Comparison of ENCODE assay signal across 22 cellular contexts in genomic region chr4:4533461-4534169, GRCh38. TPM values are rescaled to one million over a fixed set of nuclear protein-coding genes. Genes with fewer than 3 reads are reported as not detected.
DNase-seq lines count a peak whose midpoint lies in the region; ATAC-seq, FAIRE-seq and TF ChIP-seq lines count a peak whose summit lies in the region.
"Had no signal": no experiment of that assay in that cellular context is flagged by ENCODE, and none has a peak within 500 bp of the region (broad histone marks: within the 10 kb centered on the region; RNA-seq: fewer than 3 reads in every experiment).

No MANE protein-coding gene starts in this region.

- H3K27ac ChIP-seq in HepG2 (ENCODE audit: extremely low read length, insufficient read depth, low read length) (no peak overlapping the region), right lobe of liver (no peak overlapping the region)
- H3K27ac ChIP-seq: SK-N-MC had no signal

- peak overlapping the region; percentile 60 for H3K4me2 ChIP-seq in HepG2 (ENCODE audit: low read depth, low read length)

- peaks cover 21% of the 10 kb centered on the region for H3K4me1 Mint-ChIP-seq in stimulated activated effector memory CD8-positive, alpha-beta T cell treated with anti-CD3 and anti-CD28 coated beads, Interleukin-12 subunit alpha, Interleukin-12 subunit beta, amount 100 ng/mL, for 72 hours

- H3K27ac Mint-ChIP-seq in stimulated activated effector memory CD8-positive, alpha-beta T cell treated with anti-CD3 and anti-CD28 coated beads, Interleukin-12 subunit alpha, Interleukin-12 subunit beta, amount 100 ng/mL, for 72 hours: no peak overlapping the region
- H3K27ac Mint-ChIP-seq: CD8-positive, alpha-beta T cell; T-cell had no signal

- ATAC-seq in HepG2: no peak
- no peak for ATAC-seq in right lobe of liver
- no peak for ATAC-seq in stimulated activated effector memory CD8-positive, alpha-beta T cell treated with anti-CD3 and anti-CD28 coated beads, Interleukin-12 subunit alpha, Interleukin-12 subunit beta, amount 100 ng/mL, for 72 hours
- ATAC-seq: CD8-positive, alpha-beta T cell; Panc1; T-cell had no signal

- peaks cover 0 to 1% of the 10 kb centered on the region in 2 experiments; a peak in 1 of 5 replicates for H3K36me3 ChIP-seq in HepG2 (replicated peaks in 1 of 2; ENCODE audit: control insufficient read depth in 1 of 2, insufficient read depth in 2 of 2, low read length in 2 of 2)
- no peaks in the 10 kb centered on the region for H3K36me3 ChIP-seq in right lobe of liver

- intact Hi-C loops in HepG2 (cut with micrococcal nuclease; ENCODE audit: unreplicated experiment) (no loop called here), right lobe of liver (cut with DNase I) (no loop called here)

- no peaks in the 10 kb centered on the region for H3K9me3 ChIP-seq in HepG2 (ENCODE audit: low read length)
- no peaks in the 10 kb centered on the region for H3K9me3 ChIP-seq in right lobe of liver

- no peak overlapping the region for H2AFZ ChIP-seq in HepG2 (ENCODE audit: low read length)

- no peak for TF ChIP-seq RAD21 in HepG2 (CRISPR knock-in tag; IDR thresholded peaks at IDR 0.05)

- no peak for FAIRE-seq in HepG2 (lab: Jason Lieb, UNC)
- peak; percentile 87 for FAIRE-seq in RCC 7860 (lab: Jason Lieb, UNC)
- FAIRE-seq: D721Med, H54 had no signal

- no peak overlapping the region for H3K4me3 ChIP-seq in HepG2 (replicated peaks in 1 of 3; ENCODE audit: insufficient read depth in 1 of 3, low read depth in 2 of 3, low read length in 3 of 3)
- H3K4me3 ChIP-seq in right lobe of liver: no peak overlapping the region
- H3K4me3 ChIP-seq: K562, SK-N-MC had no signal

- no peak overlapping the region for H3K9ac ChIP-seq in HepG2 (ENCODE audit: insufficient read depth, low read depth, low read length)

- no peaks in the 10 kb centered on the region; the same call in 1 of the 2 replicates for H4K20me1 ChIP-seq in HepG2 (ENCODE audit: insufficient read depth, low read length)

- in situ Hi-C loops in HepG2 (cut with HindIII; ENCODE audit: extremely low pct_ligation_motif_present, low pct_unique_long_range_greater_than_20kb): no loop called here

- WGBS in HepG2 (ENCODE audit: low lambda C conversion rate): 95% methylated on average over 8 of the region's 8 CpGs
- WGBS in right lobe of liver (ENCODE audit: insufficient coverage, low coverage, low lambda C conversion rate, missing lambda C conversion rate): 90% methylated on average over 7 of the region's 8 CpGs

- DNase-seq in HepG2 (ENCODE audit: low spot score): no peak
- no peak for DNase-seq in right lobe of liver
- DNase-seq in RCC 7860 (ENCODE audit: low spot score): peak; percentile 68
- DNase-seq in glomerular visceral epithelial cell (ENCODE audit: extremely low spot score): peak; percentile 80
- DNase-seq in NCI-H2227 treated with DMSO at 0.1 percent for 48 hours (lab: John Stamatoyannopoulos, UW): no peak
- no peak for DNase-seq in stimulated activated effector memory CD8-positive, alpha-beta T cell treated with anti-CD3 and anti-CD28 coated beads, Interleukin-12 subunit alpha, Interleukin-12 subunit beta, amount 100 ng/mL, for 72 hours (ENCODE audit: low spot score in 2 of 2)
- DNase-seq in ureter (ENCODE audit: low spot score): no peak
- DNase-seq in HuH-7 (ENCODE audit: low spot score): no peak
- DNase-seq: 8988T; CD8-positive, alpha-beta T cell; DMS79; NCI-H1048; NCI-H146; NCI-H2081 treated with DMSO at 0.1 percent for 48 hours; NCI-H510A treated with DMSO at 0.1 percent for 48 hours; Right ventricle myocardium superior; T-cell had no signal

- CTCF ChIA-PET in HepG2 (lab: Yijun Ruan, JAX; ENCODE audit: low intra/inter-chr PET ratio, low total read pairs): interaction anchor here (1.0 kb wide), 1 partner anchor 14 kb away, joined by 3 read pairs; no protein-coding TSS in a partner anchor

- no peak overlapping the region for H3K4me3 Mint-ChIP-seq in stimulated activated effector memory CD8-positive, alpha-beta T cell treated with anti-CD3 and anti-CD28 coated beads, Interleukin-12 subunit alpha, Interleukin-12 subunit beta, amount 100 ng/mL, for 72 hours
- H3K4me3 Mint-ChIP-seq: CD8-positive, alpha-beta T cell; T-cell had no signal

- TF ChIP-seq EP300 in HepG2 (IDR thresholded peaks at IDR 0.05; ENCODE audit: low read depth in 2 of 2, low read length in 2 of 2): no peak
- no peak for TF ChIP-seq EP300 in HepG2 (CRISPR knock-in tag; IDR thresholded peaks at IDR 0.05; ENCODE audit: borderline replicate concordance)

- TF ChIP-seq POLR2A in HepG2 (IDR thresholded peaks at IDR 0.05; ENCODE audit: insufficient read depth in 1 of 2, low read depth in 2 of 2, low read length in 2 of 2) (no peak), right lobe of liver (IDR thresholded peaks at IDR 0.05) (no peak)

- peaks cover 71% of the 10 kb centered on the region for H3K79me2 ChIP-seq in HepG2 (ENCODE audit: insufficient read depth, low read length)

- H3K27me3 ChIP-seq in HepG2 (ENCODE audit: control insufficient read depth in 1 of 2, insufficient read depth in 2 of 2, low read length in 2 of 2): no peaks in the 10 kb centered on the region
- H3K27me3 ChIP-seq in right lobe of liver: no peaks in the 10 kb centered on the region

- H3K4me1 ChIP-seq in HepG2 (ENCODE audit: insufficient read depth, low read length) (peaks cover 46% of the 10 kb centered on the region), right lobe of liver (peaks cover 0 to 10% (median 3%) of the 10 kb centered on the region in 4 donors)

- no TSS peak for BruUV-seq in HepG2 (replicated peaks; lab: Mats Ljungman, UMichigan)

- no peaks in the 10 kb centered on the region for H3K9me3 Mint-ChIP-seq in stimulated activated effector memory CD8-positive, alpha-beta T cell treated with anti-CD3 and anti-CD28 coated beads, Interleukin-12 subunit alpha, Interleukin-12 subunit beta, amount 100 ng/mL, for 72 hours
- H3K9me3 Mint-ChIP-seq: CD8-positive, alpha-beta T cell; T-cell had no signal

- POLR2A ChIA-PET in HepG2 (lab: Yijun Ruan, JAX): no interaction called here

- TF ChIP-seq CTCF in HepG2 (CRISPR knock-in tag; IDR thresholded peaks at IDR 0.05): no peak
- no peak for TF ChIP-seq CTCF in right lobe of liver (IDR thresholded peaks at IDR 0.05)

- no peaks in the 10 kb centered on the region for H3K36me3 Mint-ChIP-seq in stimulated activated effector memory CD8-positive, alpha-beta T cell treated with anti-CD3 and anti-CD28 coated beads, Interleukin-12 subunit alpha, Interleukin-12 subunit beta, amount 100 ng/mL, for 72 hours

TF ChIP-seq in HepG2, 621 proteins besides CTCF, POLR2A, EP300 and RAD21 (continues in another document):
- TF ChIP-seq ZNF614 (CRISPR knock-in tag; IDR thresholded peaks at IDR 0.05; ENCODE audit: borderline replicate concordance) (no peak), ZNF550 (CRISPR knock-in tag; IDR thresholded peaks at IDR 0.05; ENCODE audit: borderline replicate concordance) (no peak), SAFB2 (CRISPR knock-in tag; IDR thresholded peaks at IDR 0.05; ENCODE audit: borderline replicate concordance, low read depth) (no peak), ZNF672 (CRISPR knock-in tag; IDR thresholded peaks at IDR 0.05) (no peak), HOMEZ (CRISPR knock-in tag; IDR thresholded peaks at IDR 0.05; ENCODE audit: low read depth) (no peak), SSRP1 (CRISPR knock-in tag; IDR thresholded peaks at IDR 0.05) (no peak), ZBTB21 (CRISPR knock-in tag; IDR thresholded peaks at IDR 0.05) (no peak), ZNF136 (CRISPR knock-in tag; IDR thresholded peaks at IDR 0.05; ENCODE audit: low read depth) (no peak), ZNF383 (CRISPR knock-in tag; IDR thresholded peaks at IDR 0.05; ENCODE audit: borderline replicate concordance) (no peak), SETDB1 (CRISPR knock-in tag; IDR thresholded peaks at IDR 0.05; ENCODE audit: borderline replicate concordance) (no peak), CEBPB (IDR thresholded peaks at IDR 0.05; ENCODE audit: borderline replicate concordance, low read depth, low read length) (no peak), HMG20A (CRISPR knock-in tag; IDR thresholded peaks at IDR 0.05; ENCODE audit: borderline replicate concordance) (no peak)

RNA-seq across cellular contexts. Expression of gene STX18, which starts 8.2 kb away (rescaled TPM):
- total RNA-seq in HepG2 (2016; rRNA removed; fragmentation: Illumina TruSeq; extraction: Trizol) (37.1 and 41.2 TPM in 2 replicates), right lobe of liver (10 to 100 TPM; 11.7 to 18.4 (median 15.8) TPM), ureter (34.6 TPM)
- total RNA-seq in HepG2 (2016; cell fraction: cytosol; rRNA removed; fragmentation: Illumina TruSeq; extraction: Trizol; ENCODE audit: low read depth): 11.5 and 14.0 TPM in 2 replicates
- total RNA-seq in HepG2 (2016; cell fraction: insoluble cytoplasmic fraction; rRNA removed; fragmentation: Illumina TruSeq; extraction: Trizol): 40.9 and 44.1 TPM in 2 replicates
- 12.6 and 15.9 TPM in 2 replicates for total RNA-seq in HepG2 (2016; cell fraction: membrane; rRNA removed; fragmentation: Illumina TruSeq; extraction: Trizol)
- total RNA-seq in HepG2 (2016; cell fraction: nucleus; rRNA removed; fragmentation: Illumina TruSeq; extraction: Trizol): 24.4 and 27.9 TPM in 2 replicates
- 23.9 TPM in 2 replicates for polyA plus RNA-seq in HepG2 (2011; rRNA removed)
- polyA plus RNA-seq in HepG2 (2011; cell fraction: cytosol; rRNA removed): 17.9 and 20.1 TPM in 2 replicates
- polyA plus RNA-seq in HepG2 (2011; cell fraction: nucleus; rRNA removed): 24.6 and 26.7 TPM in 2 replicates
- polyA plus RNA-seq in HepG2 (2012): 22.7 and 31.3 TPM in 2 replicates
- polyA plus RNA-seq in HepG2 (2016; cell fraction: cytosol; fragmentation: Illumina TruSeq; extraction: Trizol; ENCODE audit: low read depth): 4.8 and 5.9 TPM in 2 replicates
- 50.8 and 51.9 TPM in 2 replicates for polyA plus RNA-seq in HepG2 (2016; cell fraction: insoluble cytoplasmic fraction; fragmentation: Illumina TruSeq; extraction: Trizol; ENCODE audit: low read depth)
- 7.5 and 10.0 TPM in 2 replicates for polyA plus RNA-seq in HepG2 (2016; cell fraction: membrane; fragmentation: Illumina TruSeq; extraction: Trizol; ENCODE audit: low read depth)
- polyA plus RNA-seq in HepG2 (2016; cell fraction: nucleus; fragmentation: Illumina TruSeq; extraction: Trizol; ENCODE audit: insufficient read depth, low read depth): 47.1 and 53.3 TPM in 2 replicates
- 11.7 and 20.0 TPM in 2 replicates for polyA minus RNA-seq in HepG2 (2011; rRNA and poly(A)+ RNA removed; ENCODE audit: low replicate concordance)
- 8.2 and 11.2 TPM in 2 replicates for polyA minus RNA-seq in HepG2 (2011; cell fraction: cytosol; rRNA and poly(A)+ RNA removed)
- polyA minus RNA-seq in HepG2 (2011; cell fraction: nucleus; rRNA and poly(A)+ RNA removed): 42.9 and 44.3 TPM in 2 replicates

Comparison
In these comparisons a context has a peak if more than half of its experiments do, and no peak if none do; other contexts are left out.
1. DNase-seq: peak in RCC 7860 (single experiment) and glomerular visceral epithelial cell (single experiment); none in HepG2 (single experiment), right lobe of liver (0 of 3), NCI-H2227 treated with DMSO at 0.1 percent for 48 hours (single experiment), stimulated activated effector memory CD8-positive, alpha-beta T cell treated with anti-CD3 and anti-CD28 coated beads, Interleukin-12 subunit alpha, Interleukin-12 subunit beta, amount 100 ng/mL, for 72 hours (0 of 2), ureter (single experiment) and HuH-7 (single experiment).